1 cellular context compared by ENCODE assay signal in genomic region chr6:36986704-36987047, GRCh38.
TF ChIP-seq lines count a peak whose summit lies in the region.

No MANE protein-coding gene starts in this region.

TF ChIP-seq in A549, 52 proteins besides CTCF, POLR2A, EP300 and RAD21 (continued from another document):
- TF ChIP-seq ZC3H11A (IDR thresholded peaks at IDR 0.05) (no peak), EHMT2 (IDR thresholded peaks at IDR 0.05; ENCODE audit: low read depth) (no peak), HEYL (CRISPR knock-in tag; IDR thresholded peaks at IDR 0.05) (no peak)
